8 cellular contexts compared by ENCODE assay signal in genomic region chr10:128047991-128048826, GRCh38.
A peak's percentile ranks its signal among the peaks of the same experiment; 100 is the strongest.
DNase-seq lines count a peak whose midpoint lies in the region; ATAC-seq and TF ChIP-seq lines count a peak whose summit lies in the region.

No MANE protein-coding gene starts in this region.

- intact Hi-C loops in adrenal gland (cut with DNase I), result no loop called here

- no peak for TF ChIP-seq POLR2A in adrenal gland (IDR thresholded peaks at IDR 0.05)

- H3K36me3 ChIP-seq in adrenal gland (replicated peaks in 1 of 2), result no peaks in the 10 kb centered on the region
- peaks cover 13% of the 10 kb centered on the region for H3K36me3 ChIP-seq in thymus (ENCODE audit: control insufficient read depth, insufficient read depth)

- DNase-seq in CD1c-positive myeloid dendritic cell (ENCODE audit: extremely low spot score) (peak; percentile 69), Kasumi-1 (lab: John Stamatoyannopoulos, UW) (peak; percentile 94 to 95), adrenal gland (no peak), caudate nucleus (lab: John Stamatoyannopoulos, UW) (no peak), NCI-H1436 (lab: John Stamatoyannopoulos, UW) (no peak)

- H3K4me1 ChIP-seq in adrenal gland (replicated peaks in 1 of 2) (peaks cover 0 to 3% of the 10 kb centered on the region in 2 donors), thymus (ENCODE audit: control insufficient read depth, insufficient read depth, low read length) (peaks cover 28% of the 10 kb centered on the region)

- H3K27ac ChIP-seq in adrenal gland (peak overlapping the region in 4 of 5 donors; percentile 34 to 81 (median 42)), layer of hippocampus (ENCODE audit: low read depth, low read length) (peak overlapping the region; percentile 32), thymus (ENCODE audit: low read depth) (peak overlapping the region; percentile 97), caudate nucleus (ENCODE audit: low read depth, low read length) (no peak overlapping the region)

- TF ChIP-seq CTCF in adrenal gland (IDR thresholded peaks at IDR 0.05), result no peak

- H3K4me3 ChIP-seq in adrenal gland (peak overlapping the region in 1 of 4 donors; percentile 18), thymus (ENCODE audit: low read length) (peak overlapping the region; percentile 51)

- no peaks in the 10 kb centered on the region for H3K27me3 ChIP-seq in adrenal gland
- H3K27me3 ChIP-seq in layer of hippocampus (ENCODE audit: control insufficient read depth, insufficient read depth, low read length), result no peaks in the 10 kb centered on the region
- H3K27me3 ChIP-seq in thymus (ENCODE audit: control insufficient read depth, insufficient read depth), result no peaks in the 10 kb centered on the region

- H3K9me3 ChIP-seq in adrenal gland (replicated peaks in 1 of 3) (no peaks in the 10 kb centered on the region), thymus (ENCODE audit: control insufficient read depth) (no peaks in the 10 kb centered on the region)

- peak; percentile 18 for ATAC-seq in GM19463 (IDR thresholded peaks at IDR 0.05; ENCODE audit: unreplicated experiment)

- 53 to 60% (median 56%) methylated on average over 19 to 21 of the region's 21 CpGs for WGBS in adrenal gland, 4 donors
- WGBS in thymus, result 10% methylated on average over 21 of the region's 21 CpGs

Comparison
In these comparisons a context has a peak if more than half of its experiments do, and no peak if none do; other contexts are left out.
1. DNase-seq: peak in CD1c-positive myeloid dendritic cell (single experiment) and Kasumi-1 (2 of 2); none in adrenal gland (0 of 7), caudate nucleus (0 of 61) and NCI-H1436 (single experiment).